ENCODE assay signal across 1 cellular context in the genomic region with DNA sequence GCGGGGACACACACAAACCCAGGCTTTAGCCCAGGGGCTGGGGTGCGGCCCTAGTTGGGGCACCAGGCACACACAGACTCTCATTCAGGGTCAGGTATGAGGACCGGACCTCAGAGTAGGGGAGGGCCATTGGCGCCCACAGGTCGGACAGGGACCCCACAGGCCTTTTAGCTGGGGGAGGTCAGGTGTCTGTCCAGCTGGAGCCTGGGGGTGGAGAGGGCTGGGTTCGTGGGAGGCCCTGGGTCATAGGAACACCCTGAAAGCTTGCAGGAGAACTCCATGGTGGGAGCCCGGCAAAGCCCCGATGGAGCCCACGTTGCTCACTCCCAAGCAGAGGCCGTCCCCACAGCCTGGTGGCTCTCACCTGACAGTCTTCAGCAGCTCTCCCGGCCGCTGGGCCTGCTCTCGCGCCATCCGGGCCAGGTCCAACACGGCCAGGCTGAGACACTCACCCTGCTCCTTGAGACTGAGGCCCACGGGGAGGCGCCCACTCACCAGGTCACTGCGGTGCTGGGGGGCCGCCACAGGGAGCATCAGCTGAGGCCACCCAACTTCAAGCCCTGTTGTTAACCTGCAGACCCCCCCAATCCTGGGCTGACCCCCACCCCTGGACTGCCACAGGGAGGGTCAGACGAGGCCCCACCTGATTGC.
TF ChIP-seq lines count a peak whose summit lies in the region.

No MANE protein-coding gene starts in this region.

TF ChIP-seq in A549, 52 proteins besides CTCF, POLR2A, EP300 and RAD21:
- TF ChIP-seq, protein P1, sequence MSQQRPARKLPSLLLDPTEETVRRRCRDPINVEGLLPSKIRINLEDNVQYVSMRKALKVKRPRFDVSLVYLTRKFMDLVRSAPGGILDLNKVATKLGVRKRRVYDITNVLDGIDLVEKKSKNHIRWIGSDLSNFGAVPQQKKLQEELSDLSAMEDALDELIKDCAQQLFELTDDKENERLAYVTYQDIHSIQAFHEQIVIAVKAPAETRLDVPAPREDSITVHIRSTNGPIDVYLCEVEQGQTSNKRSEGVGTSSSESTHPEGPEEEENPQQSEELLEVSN (IDR thresholded peaks at IDR 0.05; ENCODE audit: borderline replicate concordance, low read depth) = no peak
- TF ChIP-seq CBX2 (IDR thresholded peaks at IDR 0.05; ENCODE audit: borderline replicate concordance, low read depth) (no peak), ESRRA (IDR thresholded peaks at IDR 0.05; ENCODE audit: borderline replicate concordance, low read length) (no peak), NFE2L2 (conservative IDR thresholded peaks at IDR 0.05; ENCODE audit: low read length) (no peak), FOXS1 (CRISPR knock-in tag; IDR thresholded peaks at IDR 0.05) (no peak), KDM5A (IDR thresholded peaks at IDR 0.05) (no peak), ZFP36 (IDR thresholded peaks at IDR 0.05; ENCODE audit: borderline replicate concordance, partially characterized antibody) (no peak), CHD2 (IDR thresholded peaks at IDR 0.05; ENCODE audit: low read length, partially characterized antibody) (no peak), PHF8 (IDR thresholded peaks at IDR 0.05; ENCODE audit: borderline replicate concordance, low read depth) (no peak), SMC3 (IDR thresholded peaks at IDR 0.05) (no peak), TP53 (CRISPR knock-in tag; IDR thresholded peaks at IDR 0.05) (no peak), BHLHE40 (IDR thresholded peaks at IDR 0.05; ENCODE audit: low read depth, low read length) (no peak), CEBPB (IDR thresholded peaks at IDR 0.05) (no peak)
TF ChIP-seq in A549: peak in this region for 0.
